34 cellular contexts compared by ENCODE assay signal in the genomic region with DNA sequence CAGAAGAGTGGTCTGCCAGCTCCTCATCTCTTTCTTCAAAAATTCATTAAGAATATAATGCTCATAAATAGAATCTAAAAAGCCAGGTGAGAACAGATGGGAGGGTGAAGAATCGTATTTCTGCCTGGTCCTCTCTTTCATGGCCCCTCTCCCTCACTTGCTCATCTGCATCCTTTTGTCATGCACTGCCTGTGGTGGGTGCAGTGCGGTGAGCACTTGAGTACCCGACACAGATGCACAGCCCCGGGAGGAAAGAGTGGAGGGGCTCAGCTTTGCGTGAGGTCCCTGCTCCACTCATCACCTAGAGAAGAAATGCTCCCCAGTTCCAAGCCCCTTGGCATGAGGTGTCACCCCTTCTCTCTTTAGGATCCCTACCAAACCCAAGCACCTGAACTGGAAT. TPM values are rescaled to one million over a fixed set of nuclear protein-coding genes. Genes with fewer than 3 reads are reported as not detected.
"Had no signal": no experiment of that assay in that cellular context is flagged by ENCODE, and none has a peak within 500 bp of the region (broad histone marks: within the 10 kb centered on the region; RNA-seq: fewer than 3 reads in every experiment).

No MANE protein-coding gene starts in this region.

- H3K4me3 Mint-ChIP-seq: activated CD4-positive, alpha-beta memory T cell treated with anti-CD3 and anti-CD28 coated beads, Interleukin-2, amount 10 ng/mL, durations not matched to agents 7 days and 5 days; activated CD4-positive, alpha-beta T cell treated with anti-CD3 and anti-CD28 coated beads for 36 hours; activated CD4-positive, alpha-beta T cell treated with anti-CD3 and anti-CD28 coated beads, Interleukin-2, amount 10 ng/mL, durations not matched to agents 7 days and 5 days; activated CD8-positive, alpha-beta memory T cell treated with anti-CD3 and anti-CD28 coated beads, Interleukin-2, amount 10 ng/mL, durations not matched to agents 7 days and 5 days; activated CD8-positive, alpha-beta T cell treated with anti-CD3 and anti-CD28 coated beads, Interleukin-2, amount 10 ng/mL, durations not matched to agents 7 days and 5 days; activated naive CD4-positive, alpha-beta T cell treated with anti-CD3 and anti-CD28 coated beads, Interleukin-2, amount 10 ng/mL, durations not matched to agents 7 days and 5 days; activated naive CD4-positive, alpha-beta T cell treated with anti-CD3 and anti-CD28 coated beads, Interleukin-2, amount 50 U/mL, for 24 hours; activated naive CD8-positive, alpha-beta T cell; activated naive CD8-positive, alpha-beta T cell treated with anti-CD3 and anti-CD28 coated beads, Interleukin-2, amount 10 ng/mL, durations not matched to agents 7 days and 5 days; activated naive CD8-positive, alpha-beta T cell treated with anti-CD3 and anti-CD28 coated beads, Interleukin-2, amount 50 U/mL, for 24 hours; activated T-cell treated with anti-CD3 and anti-CD28 coated beads, Interleukin-2, amount 50 U/mL, for 24 hours; T-helper 17 cell had no signal

- H3K27me3 Mint-ChIP-seq: activated naive CD4-positive, alpha-beta T cell treated with anti-CD3 and anti-CD28 coated beads, Interleukin-2, amount 10 ng/mL, durations not matched to agents 7 days and 5 days had no signal

- H3K4me1 Mint-ChIP-seq: activated CD4-positive, alpha-beta memory T cell treated with anti-CD3 and anti-CD28 coated beads, Interleukin-2, amount 10 ng/mL, durations not matched to agents 7 days and 5 days; activated CD4-positive, alpha-beta T cell treated with anti-CD3 and anti-CD28 coated beads for 36 hours; activated CD4-positive, alpha-beta T cell treated with anti-CD3 and anti-CD28 coated beads, Interleukin-2, amount 10 ng/mL, durations not matched to agents 7 days and 5 days; activated CD8-positive, alpha-beta memory T cell treated with anti-CD3 and anti-CD28 coated beads, Interleukin-2, amount 10 ng/mL, durations not matched to agents 7 days and 5 days; activated naive CD4-positive, alpha-beta T cell treated with anti-CD3 and anti-CD28 coated beads, Interleukin-2, amount 10 ng/mL, durations not matched to agents 7 days and 5 days; activated naive CD4-positive, alpha-beta T cell treated with anti-CD3 and anti-CD28 coated beads, Interleukin-2, amount 50 U/mL, for 24 hours; activated naive CD8-positive, alpha-beta T cell treated with anti-CD3 and anti-CD28 coated beads, Interleukin-2, amount 10 ng/mL, durations not matched to agents 7 days and 5 days; activated naive CD8-positive, alpha-beta T cell treated with anti-CD3 and anti-CD28 coated beads, Interleukin-2, amount 50 U/mL, for 24 hours had no signal

- H3K36me3 ChIP-seq: brain microvascular endothelial cell, breast epithelium had no signal

- H3K4me3 ChIP-seq: body of pancreas, breast epithelium had no signal

- H3K4me1 ChIP-seq: body of pancreas, breast epithelium had no signal

- H3K27ac Mint-ChIP-seq: activated CD4-positive, alpha-beta memory T cell treated with anti-CD3 and anti-CD28 coated beads, Interleukin-2, amount 10 ng/mL, durations not matched to agents 7 days and 5 days; activated CD4-positive, alpha-beta T cell treated with anti-CD3 and anti-CD28 coated beads for 36 hours; activated CD4-positive, alpha-beta T cell treated with anti-CD3 and anti-CD28 coated beads, Interleukin-2, amount 10 ng/mL, durations not matched to agents 7 days and 5 days; activated CD8-positive, alpha-beta memory T cell treated with anti-CD3 and anti-CD28 coated beads, Interleukin-2, amount 10 ng/mL, durations not matched to agents 7 days and 5 days; activated CD8-positive, alpha-beta T cell treated with anti-CD3 and anti-CD28 coated beads, Interleukin-2, amount 10 ng/mL, durations not matched to agents 7 days and 5 days; activated naive CD4-positive, alpha-beta T cell treated with anti-CD3 and anti-CD28 coated beads, Interleukin-2, amount 10 ng/mL, durations not matched to agents 7 days and 5 days; activated naive CD4-positive, alpha-beta T cell treated with anti-CD3 and anti-CD28 coated beads, Interleukin-2, amount 50 U/mL, for 24 hours; activated naive CD8-positive, alpha-beta T cell; activated naive CD8-positive, alpha-beta T cell treated with anti-CD3 and anti-CD28 coated beads, Interleukin-2, amount 10 ng/mL, durations not matched to agents 7 days and 5 days; activated naive CD8-positive, alpha-beta T cell treated with anti-CD3 and anti-CD28 coated beads, Interleukin-2, amount 50 U/mL, for 24 hours; activated T-cell treated with anti-CD3 and anti-CD28 coated beads, Interleukin-2, amount 50 U/mL, for 24 hours; activated T-helper 2 cell treated with anti-CD3 and anti-CD28 coated beads, Interferon-gamma antibody, Interleukin-2, Interleukin-4, amounts not matched to agents 10 μg/mL and 5 μg/mL and 100 μg/mL, durations not matched to agents 14 hours and 24 hours and 36 hours; T-helper 17 cell had no signal

- ATAC-seq: activated CD4-positive, alpha-beta T cell treated with anti-CD3 and anti-CD28 coated beads for 36 hours; activated CD4-positive, CD25-positive, alpha-beta regulatory T cell treated with anti-CD3 and anti-CD28 coated beads, Interleukin-2, amount 50 U/mL, for 24 hours; activated CD8-positive, alpha-beta memory T cell treated with anti-CD3 and anti-CD28 coated beads, Interleukin-2, amount 10 ng/mL, durations not matched to agents 7 days and 5 days; activated CD8-positive, alpha-beta T cell treated with anti-CD3 and anti-CD28 coated beads, Interleukin-2, amount 10 ng/mL, durations not matched to agents 7 days and 5 days; activated naive CD8-positive, alpha-beta T cell treated with anti-CD3 and anti-CD28 coated beads, Interleukin-2, amount 50 U/mL, for 24 hours; body of pancreas; T-helper 17 cell had no signal

- H3K36me3 Mint-ChIP-seq: activated CD8-positive, alpha-beta memory T cell treated with anti-CD3 and anti-CD28 coated beads, Interleukin-2, amount 10 ng/mL, durations not matched to agents 7 days and 5 days; activated naive CD4-positive, alpha-beta T cell treated with anti-CD3 and anti-CD28 coated beads, Interleukin-2, amount 10 ng/mL, durations not matched to agents 7 days and 5 days; activated naive CD4-positive, alpha-beta T cell treated with anti-CD3 and anti-CD28 coated beads, Interleukin-2, amount 50 U/mL, for 24 hours; activated naive CD8-positive, alpha-beta T cell; activated naive CD8-positive, alpha-beta T cell treated with anti-CD3 and anti-CD28 coated beads, Interleukin-2, amount 10 ng/mL, durations not matched to agents 7 days and 5 days had no signal

- H3K27me3 ChIP-seq: body of pancreas, brain microvascular endothelial cell, breast epithelium had no signal

- DNase-seq: activated CD4-positive, alpha-beta memory T cell treated with anti-CD3 and anti-CD28 coated beads, Interleukin-2, amount 10 ng/mL, durations not matched to agents 7 days and 5 days; activated CD4-positive, alpha-beta T cell treated with anti-CD3 and anti-CD28 coated beads for 1 hour; activated CD4-positive, alpha-beta T cell treated with anti-CD3 and anti-CD28 coated beads for 36 hours; activated CD4-positive, alpha-beta T cell treated with anti-CD3 and anti-CD28 coated beads for 48 hours; activated CD4-positive, alpha-beta T cell treated with anti-CD3 and anti-CD28 coated beads, Interleukin-2, amount 10 ng/mL, durations not matched to agents 7 days and 5 days; activated CD4-positive, alpha-beta T cell treated with anti-CD3 and anti-CD28 coated beads, Interleukin-2, amount 50 U/mL, for 48 hours; activated CD4-positive, CD25-positive, alpha-beta regulatory T cell; activated CD8-positive, alpha-beta memory T cell treated with anti-CD3 and anti-CD28 coated beads for 24 hours; activated CD8-positive, alpha-beta memory T cell treated with anti-CD3 and anti-CD28 coated beads, Interleukin-2, amount 10 ng/mL, durations not matched to agents 7 days and 5 days; activated CD8-positive, alpha-beta memory T cell treated with anti-CD3 and anti-CD28 coated beads, Interleukin-2, amount 50 U/mL, for 48 hours; activated CD8-positive, alpha-beta T cell treated with anti-CD3 and anti-CD28 coated beads, Interleukin-2, amount 10 ng/mL, durations not matched to agents 7 days and 5 days; activated effector memory CD4-positive, alpha-beta T cell treated with Interleukin-2 at 50 U/mL for 16 hours; activated gamma-delta T cell; activated naive CD4-positive, alpha-beta T cell treated with anti-CD3 and anti-CD28 coated beads, Interleukin-2, amount 10 ng/mL, durations not matched to agents 7 days and 5 days; activated naive CD4-positive, alpha-beta T cell treated with Interleukin-2 at 50 U/mL for 16 hours; activated naive CD8-positive, alpha-beta T cell treated with anti-CD3 and anti-CD28 coated beads, Interleukin-2, amount 10 ng/mL, durations not matched to agents 7 days and 5 days; activated naive CD8-positive, alpha-beta T cell treated with anti-CD3 and anti-CD28 coated beads, Interleukin-2, amount 50 U/mL, for 24 hours; activated T-cell treated with anti-CD3 and anti-CD28 coated beads, Interleukin-2, amount 50 U/mL, for 24 hours; activated T-cell treated with anti-CD3 and anti-CD28 coated beads, Interleukin-2, amount 50 U/mL, for 48 hours; amygdala; anterior cingulate cortex; body of pancreas; brain microvascular endothelial cell; central memory CD4-positive, alpha-beta T cell; T-helper 17 cell had no signal

- H3K9me3 ChIP-seq: body of pancreas, breast epithelium had no signal

- H3K9me3 Mint-ChIP-seq: activated CD4-positive, alpha-beta memory T cell treated with anti-CD3 and anti-CD28 coated beads, Interleukin-2, amount 10 ng/mL, durations not matched to agents 7 days and 5 days; activated CD4-positive, alpha-beta T cell treated with anti-CD3 and anti-CD28 coated beads, Interleukin-2, amount 10 ng/mL, durations not matched to agents 7 days and 5 days; activated naive CD4-positive, alpha-beta T cell treated with anti-CD3 and anti-CD28 coated beads, Interleukin-2, amount 10 ng/mL, durations not matched to agents 7 days and 5 days; activated naive CD4-positive, alpha-beta T cell treated with anti-CD3 and anti-CD28 coated beads, Interleukin-2, amount 50 U/mL, for 24 hours; activated naive CD8-positive, alpha-beta T cell treated with anti-CD3 and anti-CD28 coated beads, Interleukin-2, amount 10 ng/mL, durations not matched to agents 7 days and 5 days; activated naive CD8-positive, alpha-beta T cell treated with anti-CD3 and anti-CD28 coated beads, Interleukin-2, amount 50 U/mL, for 24 hours; activated T-cell treated with anti-CD3 and anti-CD28 coated beads, Interleukin-2, amount 50 U/mL, for 24 hours; activated T-helper 2 cell treated with anti-CD3 and anti-CD28 coated beads, Interferon-gamma antibody, Interleukin-2, Interleukin-4, amounts not matched to agents 10 μg/mL and 5 μg/mL and 100 μg/mL, durations not matched to agents 14 hours and 24 hours and 36 hours had no signal

- H3K27ac ChIP-seq: body of pancreas, brain microvascular endothelial cell, breast epithelium, VCaP had no signal

RNA-seq across cellular contexts. Expression of a gene that starts 58.1 kb away (rescaled TPM):
- total RNA-seq: activated CD4-positive, alpha-beta memory T cell treated with anti-CD3 and anti-CD28 coated beads, Interleukin-2, amount 10 ng/mL, durations not matched to agents 7 days and 5 days; activated CD4-positive, alpha-beta T cell treated with anti-CD3 and anti-CD28 coated beads, Interleukin-2, amount 10 ng/mL, durations not matched to agents 7 days and 5 days; activated CD8-positive, alpha-beta memory T cell treated with anti-CD3 and anti-CD28 coated beads, Interleukin-2, amount 10 ng/mL, durations not matched to agents 7 days and 5 days; activated CD8-positive, alpha-beta T cell treated with anti-CD3 and anti-CD28 coated beads, Interleukin-2, amount 10 ng/mL, durations not matched to agents 7 days and 5 days; activated naive CD8-positive, alpha-beta T cell treated with anti-CD3 and anti-CD28 coated beads, Interleukin-2, amount 10 ng/mL, durations not matched to agents 7 days and 5 days; astrocyte; T-helper 1 cell treated with Interleukin-12 subunit alpha and Interleukin-12 subunit beta and Interleukin-4 antibody, amounts not matched to agents 30 ng/mL and 1 ng/mL, for 36 hours; T-helper 17 cell; T-helper 2 cell treated with Interferon-gamma antibody and Interleukin-4, amounts not matched to agents 100 ng/mL and 5 ng/mL, for 36 hours had no signal
